12 cellular contexts compared by ENCODE assay signal in the genomic region with DNA sequence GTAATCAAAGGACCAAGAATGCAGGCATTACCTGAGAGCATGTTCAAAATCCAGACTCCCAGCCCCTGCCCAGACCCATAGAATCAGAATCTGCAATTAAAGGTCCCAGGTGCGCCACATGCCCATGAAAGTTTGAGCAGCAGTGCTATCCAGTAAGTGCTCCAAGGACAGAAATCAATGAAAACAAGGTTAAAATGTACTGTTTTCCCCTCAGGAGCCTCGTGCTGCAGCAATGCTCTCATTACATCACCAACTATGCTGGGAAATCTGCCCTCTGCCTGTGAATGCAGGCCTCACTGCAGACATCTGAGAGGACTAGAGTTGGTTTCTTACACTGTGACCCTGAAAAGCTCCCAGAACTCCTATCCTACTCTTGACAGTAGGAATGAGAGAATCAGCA. TPM values are rescaled to one million over a fixed set of nuclear protein-coding genes. Genes with fewer than 3 reads are reported as not detected.
DNase-seq lines count a peak whose midpoint lies in the region; ATAC-seq and TF ChIP-seq lines count a peak whose summit lies in the region.
"Had no signal": no experiment of that assay in that cellular context is flagged by ENCODE, and none has a peak within 500 bp of the region (broad histone marks: within the 10 kb centered on the region; RNA-seq: fewer than 3 reads in every experiment).

No MANE protein-coding gene starts in this region.

- TF ChIP-seq CTCF in AG09319 (IDR thresholded peaks at IDR 0.05; ENCODE audit: low read depth, low read length) = peak; percentile 47
- TF ChIP-seq CTCF in PC-3 (conservative IDR thresholded peaks at IDR 0.05; ENCODE audit: low read depth, low read length) = no peak
- peak; percentile 35 for TF ChIP-seq CTCF in epithelial cell of proximal tubule (conservative IDR thresholded peaks at IDR 0.05; ENCODE audit: low read depth, low read length)
- TF ChIP-seq CTCF in neural cell (IDR thresholded peaks at IDR 0.05; ENCODE audit: poor library complexity, severe bottlenecking) = peak; percentile 51

- no TSS peak for BruUV-seq in PC-3 (replicated peaks; lab: Mats Ljungman, UMichigan)

- H3K9ac ChIP-seq in PC-3 (ENCODE audit: low read length) (no peak overlapping the region), neural cell (ENCODE audit: low read length) (no peak overlapping the region)

- CTCF ChIA-PET in PC-3 (lab: Charles Lee) = no interaction called here

- H3K9me3 ChIP-seq in PC-3 (ENCODE audit: low read length) (no peaks in the 10 kb centered on the region), neural cell (ENCODE audit: low read length) (no peaks in the 10 kb centered on the region)
- H3K9me3 ChIP-seq: right lobe of liver had no signal

- H3K4me2 ChIP-seq in PC-3 (ENCODE audit: low read length) (no peak overlapping the region), neural cell (ENCODE audit: low read length) (no peak overlapping the region)

- DNase-seq in AG09319 (ENCODE audit: extremely low read depth, low read depth) = no peak
- DNase-seq in PC-3 = no peak
- DNase-seq in epithelial cell of proximal tubule (ENCODE audit: low read depth) = no peak
- DNase-seq in nucleus accumbens (lab: John Stamatoyannopoulos, UW) = no peak
- DNase-seq: activated CD4-positive, alpha-beta memory T cell treated with anti-CD3 and anti-CD28 coated beads, Interleukin-2, amount 10 ng/mL, durations not matched to agents 7 days and 5 days; central memory CD4-positive, alpha-beta T cell; NCI-H345; right lobe of liver had no signal

- no peaks in the 10 kb centered on the region for H3K27me3 ChIP-seq in PC-3 (ENCODE audit: low read length)
- no peaks in the 10 kb centered on the region for H3K27me3 ChIP-seq in neural cell (ENCODE audit: insufficient read depth, low read depth, low read length)
- H3K27me3 ChIP-seq: right lobe of liver had no signal

- H4K20me1 ChIP-seq in PC-3 (ENCODE audit: low read length) (0 out of 2 replicates have a peak, but pooled peaks cover 3% of the 10 kb centered on the region), neural cell (ENCODE audit: insufficient read depth) (no peaks in the 10 kb centered on the region)

- H3K79me2 ChIP-seq in PC-3 (ENCODE audit: low read length) (peaks cover 13% of the 10 kb centered on the region), neural cell (replicated peaks; ENCODE audit: insufficient read depth, low read length) (no peaks in the 10 kb centered on the region)

- ATAC-seq in PC-3 (peak; percentile 18; the same call in 1 of the 2 replicates), GM21447 (IDR thresholded peaks at IDR 0.05; ENCODE audit: unreplicated experiment) (no peak), HG02642 (IDR thresholded peaks at IDR 0.05; ENCODE audit: poor library complexity, unreplicated experiment) (no peak), GM18502 (IDR thresholded peaks at IDR 0.05; ENCODE audit: poor library complexity, unreplicated experiment) (no peak)

- intact Hi-C loops in PC-3 (cut with micrococcal nuclease) = no loop called here

- no peak for TF ChIP-seq EP300 in neural cell (conservative IDR thresholded peaks at IDR 0.05; ENCODE audit: poor library complexity, severe bottlenecking)

- H3F3A ChIP-seq in PC-3 (ENCODE audit: low read length, unreplicated experiment) (no peaks in the 10 kb centered on the region), neural cell (ENCODE audit: insufficient read depth, low read length, poor library complexity, severe bottlenecking) (no peaks in the 10 kb centered on the region)

- no peaks in the 10 kb centered on the region for H3K4me1 ChIP-seq in PC-3 (ENCODE audit: insufficient read depth, low read length)
- H3K4me1 ChIP-seq: right lobe of liver had no signal

- H3K9me2 ChIP-seq in PC-3 (replicated peaks; ENCODE audit: low read length) (no peaks in the 10 kb centered on the region), neural cell (ENCODE audit: insufficient read depth, low read length) (no peaks in the 10 kb centered on the region)

- H2AFZ ChIP-seq in PC-3 (ENCODE audit: low read length) = no peak overlapping the region
- H2AFZ ChIP-seq in neural cell (ENCODE audit: low read depth, low read length) = no peak overlapping the region

- H3K4me3 ChIP-seq in PC-3 (ENCODE audit: low read length) (no peak overlapping the region), epithelial cell of proximal tubule (ENCODE audit: low read depth, low read length) (no peak overlapping the region), neural cell (ENCODE audit: low read length) (no peak overlapping the region)
- H3K4me3 ChIP-seq: right lobe of liver had no signal

- POLR2A ChIA-PET in PC-3 (lab: Charles Lee; ENCODE audit: unreplicated experiment) = no interaction called here

- no peak for TF ChIP-seq RAD21 in neural cell (conservative IDR thresholded peaks at IDR 0.05)

- H3K36me3 ChIP-seq in PC-3 (ENCODE audit: low read depth, low read length) (peaks cover 74% of the 10 kb centered on the region), neural cell (ENCODE audit: insufficient read depth, low read length) (no peaks in the 10 kb centered on the region)

- H3K27ac ChIP-seq in PC-3 (ENCODE audit: low read length) (no peak overlapping the region), neural cell (ENCODE audit: low read length) (no peak overlapping the region)
- H3K27ac ChIP-seq: right lobe of liver had no signal

TF ChIP-seq in neural cell, 6 proteins besides CTCF, POLR2A, EP300 and RAD21:
- TF ChIP-seq EZH2 (IDR thresholded peaks at IDR 0.05; ENCODE audit: borderline replicate concordance, insufficient read depth, low read length, poor library complexity, severe bottlenecking) (no peak), MXI1 (conservative IDR thresholded peaks at IDR 0.05; ENCODE audit: poor library complexity, severe bottlenecking) (no peak), SMC3 (conservative IDR thresholded peaks at IDR 0.05; ENCODE audit: poor library complexity) (peak; percentile 51), TAF1 (IDR thresholded peaks at IDR 0.05; ENCODE audit: low read depth) (no peak), POLR2AphosphoS5 (IDR thresholded peaks at IDR 0.05) (no peak)
- TF ChIP-seq, protein P1, sequence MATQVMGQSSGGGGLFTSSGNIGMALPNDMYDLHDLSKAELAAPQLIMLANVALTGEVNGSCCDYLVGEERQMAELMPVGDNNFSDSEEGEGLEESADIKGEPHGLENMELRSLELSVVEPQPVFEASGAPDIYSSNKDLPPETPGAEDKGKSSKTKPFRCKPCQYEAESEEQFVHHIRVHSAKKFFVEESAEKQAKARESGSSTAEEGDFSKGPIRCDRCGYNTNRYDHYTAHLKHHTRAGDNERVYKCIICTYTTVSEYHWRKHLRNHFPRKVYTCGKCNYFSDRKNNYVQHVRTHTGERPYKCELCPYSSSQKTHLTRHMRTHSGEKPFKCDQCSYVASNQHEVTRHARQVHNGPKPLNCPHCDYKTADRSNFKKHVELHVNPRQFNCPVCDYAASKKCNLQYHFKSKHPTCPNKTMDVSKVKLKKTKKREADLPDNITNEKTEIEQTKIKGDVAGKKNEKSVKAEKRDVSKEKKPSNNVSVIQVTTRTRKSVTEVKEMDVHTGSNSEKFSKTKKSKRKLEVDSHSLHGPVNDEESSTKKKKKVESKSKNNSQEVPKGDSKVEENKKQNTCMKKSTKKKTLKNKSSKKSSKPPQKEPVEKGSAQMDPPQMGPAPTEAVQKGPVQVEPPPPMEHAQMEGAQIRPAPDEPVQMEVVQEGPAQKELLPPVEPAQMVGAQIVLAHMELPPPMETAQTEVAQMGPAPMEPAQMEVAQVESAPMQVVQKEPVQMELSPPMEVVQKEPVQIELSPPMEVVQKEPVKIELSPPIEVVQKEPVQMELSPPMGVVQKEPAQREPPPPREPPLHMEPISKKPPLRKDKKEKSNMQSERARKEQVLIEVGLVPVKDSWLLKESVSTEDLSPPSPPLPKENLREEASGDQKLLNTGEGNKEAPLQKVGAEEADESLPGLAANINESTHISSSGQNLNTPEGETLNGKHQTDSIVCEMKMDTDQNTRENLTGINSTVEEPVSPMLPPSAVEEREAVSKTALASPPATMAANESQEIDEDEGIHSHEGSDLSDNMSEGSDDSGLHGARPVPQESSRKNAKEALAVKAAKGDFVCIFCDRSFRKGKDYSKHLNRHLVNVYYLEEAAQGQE (IDR thresholded peaks at IDR 0.05; ENCODE audit: borderline replicate concordance) = no peak

RNA-seq across cellular contexts. Expression of a gene that starts 21.1 kb away (rescaled TPM):
- total RNA-seq in PC-3 (2014; rRNA removed) (271 and 280 TPM in 2 replicates), epithelial cell of proximal tubule (308 and 352 TPM in 2 replicates)
- polyA plus RNA-seq in neural cell = 2.9 and 8.1 TPM in 2 replicates
- 2.2 and 3.7 TPM in 2 replicates for polyA minus RNA-seq in neural cell
